Comparison of ENCODE assay signal across 14 cellular contexts in genomic region chr10:79123547-79123963, GRCh38. TPM values are rescaled to one million over a fixed set of nuclear protein-coding genes. Genes with fewer than 3 reads are reported as not detected.
DNase-seq lines count a peak whose midpoint lies in the region; ATAC-seq, FAIRE-seq and TF ChIP-seq lines count a peak whose summit lies in the region.
"Had no signal": no experiment of that assay in that cellular context is flagged by ENCODE, and none has a peak within 500 bp of the region (broad histone marks: within the 10 kb centered on the region; RNA-seq: fewer than 3 reads in every experiment).

No MANE protein-coding gene starts in this region.

- CTCF ChIA-PET in AG04450 (lab: Charles Lee) (interaction anchor here (1.0 kb wide), 1 partner anchor 71 kb away, joined by 4 read pairs; no protein-coding TSS in a partner anchor), K562 (lab: Yijun Ruan, JAX; ENCODE audit: low intra/inter-chr PET ratio) (no interaction called here)

- BruUV-seq in K562 (replicated peaks; lab: Mats Ljungman, UMichigan) = no TSS peak

- intact Hi-C loops in K562 (cut with micrococcal nuclease) = no loop called here

- in situ Hi-C loops in K562 (cut with MboI) = no loop called here

- WGBS in K562 (ENCODE audit: insufficient coverage, low coverage, missing lambda C conversion rate) = 85% methylated on average over 8 of the region's 8 CpGs
- 96% methylated on average over 8 of the region's 8 CpGs for WGBS in mesodermal cell (ENCODE audit: insufficient coverage in 2 of 2), 2 experiments

- TF ChIP-seq POLR2A in K562 (conservative IDR thresholded peaks at IDR 0.05) = no peak

- H3K27me3 ChIP-seq in AG04450 (ENCODE audit: control insufficient read depth, insufficient read depth, low read length) = no peaks in the 10 kb centered on the region
- no peaks in the 10 kb centered on the region for H3K27me3 ChIP-seq in K562 (ENCODE audit: control insufficient read depth in 2 of 2, insufficient read depth in 2 of 2, low read length in 2 of 2)
- H3K27me3 ChIP-seq: dorsolateral prefrontal cortex, hepatocyte had no signal

- H3K4me1 ChIP-seq in K562 (replicated peaks in 1 of 2; ENCODE audit: control insufficient read depth in 2 of 2, insufficient read depth in 2 of 2, low read length in 2 of 2) (peaks cover 28 to 54% of the 10 kb centered on the region in 2 experiments), mesodermal cell (ENCODE audit: control insufficient read depth, insufficient read depth, low read length, poor library complexity, severe bottlenecking) (peaks cover 34% of the 10 kb centered on the region)

- ATAC-seq in K562 (no peak), GM18907 (IDR thresholded peaks at IDR 0.05; ENCODE audit: unreplicated experiment) (no peak)
- ATAC-seq in stimulated activated naive CD8-positive, alpha-beta T cell treated with anti-CD3 and anti-CD28 coated beads, Interleukin-15, Interleukin-2, amounts not matched to agents 100 U/mL and 50 U/mL, for 24 hours = no peak

- TF ChIP-seq RAD21 in K562 (CRISPR knock-in tag; conservative IDR thresholded peaks at IDR 0.05 in 1 of 2, IDR thresholded peaks at IDR 0.05 in 1 of 2) = no peak

- FAIRE-seq in K562 (lab: Jason Lieb, UNC) = no peak
- FAIRE-seq: GM19239 had no signal

- H2AFZ ChIP-seq in K562 (ENCODE audit: low read depth, low read length) = no peak overlapping the region
- H2AFZ ChIP-seq: hepatocyte had no signal

- TF ChIP-seq EP300 in K562 (IDR thresholded peaks at IDR 0.05; ENCODE audit: low read length) = no peak

- no peak overlapping the region for H3K4me2 ChIP-seq in K562 (ENCODE audit: insufficient read depth, low read length)
- H3K4me2 ChIP-seq: hepatocyte had no signal

- POLR2A ChIA-PET in AG04450 (lab: Yijun Ruan, JAX) = interaction anchor here (0.6 kb wide), 3 partner anchors 9 to 42 kb away, joined by 3 to 6 read pairs (median 3); no protein-coding TSS in a partner anchor
- POLR2A ChIA-PET in K562 (lab: Yijun Ruan, JAX) = interaction anchor here (0.5 to 2.2 kb wide), 4 partner anchors 9 to 958 kb away, joined by 3 to 9 read pairs (median 4); no protein-coding TSS in a partner anchor

- H3K27ac ChIP-seq in AG04450 (ENCODE audit: low read depth, low read length) (peak overlapping the region; percentile 21), K562 (ENCODE audit: extremely low read depth, low read depth, low read length) (no peak overlapping the region), mesodermal cell (ENCODE audit: low read depth, low read length, severe bottlenecking) (peak overlapping the region; percentile 36)
- H3K27ac ChIP-seq: dorsolateral prefrontal cortex, hepatocyte had no signal

- no peaks in the 10 kb centered on the region for H3K9me3 ChIP-seq in AG04450 (ENCODE audit: control insufficient read depth, insufficient read depth, low read length)
- no peaks in the 10 kb centered on the region for H3K9me3 ChIP-seq in K562 (replicated peaks; ENCODE audit: control insufficient read depth, insufficient read depth, low read depth, low read length)
- no peaks in the 10 kb centered on the region for H3K9me3 ChIP-seq in mesodermal cell (ENCODE audit: control insufficient read depth, low read length)

- H4K20me1 ChIP-seq in K562 (replicated peaks; ENCODE audit: control insufficient read depth, insufficient read depth, low read length) = no peaks in the 10 kb centered on the region; the same call in 1 of the 2 replicates

- H3K9me1 ChIP-seq in K562 (ENCODE audit: control insufficient read depth, insufficient read depth, low read length) = peaks cover 5% of the 10 kb centered on the region

- no peak overlapping the region for H3K4me3 ChIP-seq in AG04450 (ENCODE audit: low read depth, low read length)
- no peak overlapping the region for H3K4me3 ChIP-seq in K562
- H3K4me3 ChIP-seq in mesodermal cell (ENCODE audit: extremely low read depth, insufficient read depth, low read length, poor library complexity, severe bottlenecking) = no peak overlapping the region
- H3K4me3 ChIP-seq: dorsolateral prefrontal cortex, hepatocyte had no signal

- H3K9ac ChIP-seq in K562 (ENCODE audit: insufficient read depth in 1 of 2, low read depth in 2 of 2, low read length in 2 of 2) = peak overlapping the region in 1 of 2 experiments; percentile 59; a peak in 2 of 4 replicates

- DNase-seq in AG04450 (ENCODE audit: low read depth, low spot score) = no peak
- DNase-seq in LHCN-M2 (ENCODE audit: low read depth) = peak; percentile 98
- no peak for DNase-seq in K562 (ENCODE audit: extremely low read depth in 1 of 4, low spot score in 3 of 4)
- no peak for DNase-seq in activated naive CD4-positive, alpha-beta T cell treated with anti-CD3 and anti-CD28 coated beads, Interleukin-2, amount 50 U/mL, for 16 hours
- no peak for DNase-seq in stimulated activated naive CD8-positive, alpha-beta T cell treated with anti-CD3 and anti-CD28 coated beads, Interleukin-15, Interleukin-2, amounts not matched to agents 100 U/mL and 50 U/mL, for 24 hours
- no peak for DNase-seq in HuH-7 (ENCODE audit: low spot score)
- DNase-seq: activated CD4-positive, alpha-beta T cell treated with anti-CD3 and anti-CD28 coated beads, Interleukin-2, amount 50 U/mL, for 48 hours; dorsolateral prefrontal cortex; NCI-H1092; NCI-H2171 had no signal

- TF ChIP-seq CTCF in AG04450 (IDR thresholded peaks at IDR 0.05; ENCODE audit: low read depth, low read length) (no peak), K562 (IDR thresholded peaks at IDR 0.05 in 2 of 3, conservative IDR thresholded peaks at IDR 0.05 in 1 of 3; ENCODE audit: insufficient read depth in 2 of 3, low read depth in 1 of 3, low read length in 3 of 3) (no peak)

- H3K79me2 ChIP-seq in K562 (ENCODE audit: control insufficient read depth, insufficient read depth, low read length) = peaks cover 6% of the 10 kb centered on the region; the same call in 2 of the 3 replicates

- H3K36me3 ChIP-seq in K562 (ENCODE audit: control insufficient read depth, insufficient read depth, low read length) = peaks cover 52% of the 10 kb centered on the region
- H3K36me3 ChIP-seq in mesodermal cell (ENCODE audit: control insufficient read depth, insufficient read depth, low read length) = peaks cover 82% of the 10 kb centered on the region

TF ChIP-seq in K562, 482 proteins besides CTCF, POLR2A, EP300 and RAD21:
- TF ChIP-seq HMGXB4 (CRISPR knock-in tag; IDR thresholded peaks at IDR 0.05) (no peak), CEBPG (CRISPR knock-in tag; IDR thresholded peaks at IDR 0.05) (0 out of 2 replicates have a peak, but pooled peaks have one; percentile 24), CEBPG (tag; conservative IDR thresholded peaks at IDR 0.05 in 1 of 2, IDR thresholded peaks at IDR 0.05 in 1 of 2) (no peak)
- TF ChIP-seq, protein P1, sequence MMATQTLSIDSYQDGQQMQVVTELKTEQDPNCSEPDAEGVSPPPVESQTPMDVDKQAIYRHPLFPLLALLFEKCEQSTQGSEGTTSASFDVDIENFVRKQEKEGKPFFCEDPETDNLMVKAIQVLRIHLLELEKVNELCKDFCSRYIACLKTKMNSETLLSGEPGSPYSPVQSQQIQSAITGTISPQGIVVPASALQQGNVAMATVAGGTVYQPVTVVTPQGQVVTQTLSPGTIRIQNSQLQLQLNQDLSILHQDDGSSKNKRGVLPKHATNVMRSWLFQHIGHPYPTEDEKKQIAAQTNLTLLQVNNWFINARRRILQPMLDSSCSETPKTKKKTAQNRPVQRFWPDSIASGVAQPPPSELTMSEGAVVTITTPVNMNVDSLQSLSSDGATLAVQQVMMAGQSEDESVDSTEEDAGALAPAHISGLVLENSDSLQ (IDR thresholded peaks at IDR 0.05) = 0 out of 2 replicates have a peak, but pooled peaks have one; percentile 8
TF ChIP-seq in K562: peak in this region for 2.

RNA-seq across cellular contexts. Expression of gene ZMIZ1, which starts 54.8 kb away (rescaled TPM):
- polyA plus RNA-seq in AG04450 (2011; rRNA removed) = 7.6 and 12.8 TPM in 2 replicates
- 16.5 and 21.3 TPM in 2 replicates for polyA minus RNA-seq in AG04450 (2011; rRNA and poly(A)+ RNA removed)
- total RNA-seq in LHCN-M2 (2014; rRNA removed) = 10.6 and 12.5 TPM in 2 replicates
- 15.8 TPM for polyA plus RNA-seq in LHCN-M2 (2012)
- 31.4 and 71.8 TPM in 2 replicates for total RNA-seq in K562 (2011; cell fraction: chromatin; rRNA removed; ENCODE audit: low replicate concordance)
- 28.6 and 32.2 TPM in 2 replicates for total RNA-seq in K562 (2011; cell fraction: nucleolus; rRNA removed)
- total RNA-seq in K562 (2011; cell fraction: nucleoplasm; rRNA removed) = 31.8 and 38.1 TPM in 2 replicates
- 7.0 and 7.7 TPM in 2 replicates for total RNA-seq in K562 (2014; rRNA removed)
- 2.6 and 2.8 TPM in 2 replicates for total RNA-seq in K562 (2014; rRNA removed; fragmentation: Illumina TruSeq; extraction: Trizol)
- total RNA-seq in K562 (2015; rRNA removed; fragmentation: Illumina TruSeq; extraction: Trizol) = 4.3 and 5.0 TPM in 2 replicates
- total RNA-seq in K562 (2021) = 30.3 and 37.3 TPM in 2 replicates
- 3.6 and 6.2 TPM in 2 replicates for polyA plus RNA-seq in K562 (2011; rRNA removed)
- polyA plus RNA-seq in K562 (2011; cell fraction: cytosol; rRNA removed) = 5.2 and 5.4 TPM in 2 replicates
- polyA plus RNA-seq in K562 (2011; cell fraction: nucleus; rRNA removed) = 18.9 and 30.6 TPM in 2 replicates
- polyA plus RNA-seq in K562 (2012) = 23.3 and 39.2 TPM in 2 replicates
- 22.9 and 25.1 TPM in 2 replicates for polyA plus RNA-seq in K562 (2014; fragmentation: Illumina TruSeq; extraction: Trizol)
- polyA plus RNA-seq in K562 (2014; fragmentation: Nextera tagmentation; extraction: Ambion mirVana) = 1 to 10 TPM; 1.0 to 1.9 TPM
- 11.0 and 11.7 TPM in 2 replicates for polyA plus RNA-seq in K562 (2014; rRNA removed)
- polyA minus RNA-seq in K562 (2011; rRNA and poly(A)+ RNA removed) = 5.8 and 6.7 TPM in 2 replicates
- 14.9 and 22.3 TPM in 2 replicates for polyA minus RNA-seq in K562 (2011; cell fraction: cytosol; rRNA and poly(A)+ RNA removed)
- 17.6 and 22.4 TPM in 2 replicates for polyA minus RNA-seq in K562 (2011; cell fraction: nucleus; rRNA and poly(A)+ RNA removed)
- polyA plus RNA-seq in mesodermal cell (2013, experiment 1 of 2) = 53.5 TPM
- 52.9 TPM for polyA plus RNA-seq in mesodermal cell (2013, experiment 2 of 2)
